In the genomic region with DNA sequence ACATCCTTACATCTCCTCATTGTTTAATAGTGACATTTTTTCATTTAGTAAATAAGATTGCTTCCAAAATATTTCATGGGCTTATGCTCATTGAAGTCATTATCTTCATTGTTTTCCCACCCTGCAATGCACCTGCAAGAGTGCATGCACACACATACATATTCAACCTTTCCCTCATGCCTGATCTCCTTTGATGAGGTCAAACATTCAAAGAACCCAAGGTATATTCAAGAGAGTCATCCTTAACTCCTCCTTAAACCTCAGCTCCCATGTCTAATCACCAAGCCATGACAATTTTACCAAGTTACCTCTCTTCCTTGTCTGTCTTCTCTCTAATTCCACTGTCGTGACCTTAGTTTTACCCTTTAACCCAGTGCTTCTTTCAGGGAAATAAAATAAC, we compare ENCODE assay signal across 23 cellular contexts. TPM values are rescaled to one million over a fixed set of nuclear protein-coding genes. Genes with fewer than 3 reads are reported as not detected.
DNase-seq lines count a peak whose midpoint lies in the region; ATAC-seq and TF ChIP-seq lines count a peak whose summit lies in the region.
"Had no signal": no experiment of that assay in that cellular context is flagged by ENCODE, and none has a peak within 500 bp of the region (broad histone marks: within the 10 kb centered on the region; RNA-seq: fewer than 3 reads in every experiment).

No MANE protein-coding gene starts in this region.

- H3K4me3 ChIP-seq in CD8-positive, alpha-beta T cell (ENCODE audit: low read depth, low read length), result no peak overlapping the region
- H3K4me3 ChIP-seq: coronary artery, lung, smooth muscle cell, tibial artery had no signal

- no peaks in the 10 kb centered on the region for H3K9me3 ChIP-seq in CD8-positive, alpha-beta T cell (ENCODE audit: low read length)
- H3K9me3 ChIP-seq: tibial artery had no signal

- POLR2A ChIA-PET in CD8-positive, alpha-beta T cell (lab: Charles Lee), result interaction anchor here (2.2 kb wide), 1 partner anchor 13 kb away, joined by 11 read pairs; no protein-coding TSS in a partner anchor

- H3K27me3 Mint-ChIP-seq in T-helper 1 cell treated with Interleukin-12 subunit alpha and Interleukin-12 subunit beta and Interleukin-4 antibody, amounts not matched to agents 30 μg/mL and 1 μg/mL, for 36 hours (ENCODE audit: low read depth), result no peaks in the 10 kb centered on the region
- no peaks in the 10 kb centered on the region for H3K27me3 Mint-ChIP-seq in CD8-positive, alpha-beta T cell (ENCODE audit: low read depth)
- no peaks in the 10 kb centered on the region for H3K27me3 Mint-ChIP-seq in activated T-helper 1 cell treated with anti-CD3 and anti-CD28 coated beads, Interleukin-12 subunit alpha, Interleukin-12 subunit beta, Interleukin-2, Interleukin-4 antibody, amounts not matched to agents 30 ng/mL and 10 ng/mL and 1 ng/mL, durations not matched to agents 14 hours and 24 hours and 36 hours (ENCODE audit: insufficient read depth)
- H3K27me3 Mint-ChIP-seq in naive B cell, result no peaks in the 10 kb centered on the region

- H3K4me1 ChIP-seq in CD8-positive, alpha-beta T cell (ENCODE audit: insufficient read depth, low read length), result peaks cover 78% of the 10 kb centered on the region

- DNase-seq in T-helper 1 cell, result no peak
- no peak for DNase-seq in CD8-positive, alpha-beta T cell
- DNase-seq in activated T-helper 1 cell treated with anti-CD3 and anti-CD28 coated beads, Interleukin-12 subunit alpha, Interleukin-12 subunit beta, Interleukin-2, Interleukin-4 antibody, amounts not matched to agents 30 ng/mL and 10 ng/mL and 1 ng/mL, durations not matched to agents 14 hours and 24 hours and 36 hours (ENCODE audit: low spot score), result no peak
- no peak for DNase-seq in naive B cell
- no peak for DNase-seq in hippocampal formation (lab: John Stamatoyannopoulos, UW)
- no peak for DNase-seq in activated CD8-positive, alpha-beta memory T cell treated with anti-CD3 and anti-CD28 coated beads, Interleukin-2, amount 50 U/mL, for 48 hours
- no peak for DNase-seq in central memory CD4-positive, alpha-beta T cell
- DNase-seq: AML-193; GOT3; NCI-H1092 treated with DMSO at 0.1 percent for 48 hours; NCI-H2029 treated with DMSO at 0.1 percent for 48 hours; NCI-H446; nucleus accumbens; OCI-M1; retina; stimulated activated naive CD4-positive, alpha-beta T cell treated with Interleukin-2 at 50 U/mL for 16 hours; tibial artery had no signal

- ATAC-seq in CD8-positive, alpha-beta T cell, result no peak
- ATAC-seq in naive B cell (ENCODE audit: low read depth in 2 of 2), result no peak
- ATAC-seq: Right ventricle myocardium inferior had no signal

- H3K27ac ChIP-seq in CD8-positive, alpha-beta T cell (ENCODE audit: low read depth, low read length), result no peak overlapping the region
- H3K27ac ChIP-seq: 22Rv1, coronary artery, tibial artery had no signal

- H3K9me3 Mint-ChIP-seq in T-helper 1 cell treated with Interleukin-12 subunit alpha and Interleukin-12 subunit beta and Interleukin-4 antibody, amounts not matched to agents 30 μg/mL and 1 μg/mL, for 36 hours, result no peaks in the 10 kb centered on the region
- no peaks in the 10 kb centered on the region for H3K9me3 Mint-ChIP-seq in CD8-positive, alpha-beta T cell
- no peaks in the 10 kb centered on the region for H3K9me3 Mint-ChIP-seq in activated T-helper 1 cell treated with anti-CD3 and anti-CD28 coated beads, Interleukin-12 subunit alpha, Interleukin-12 subunit beta, Interleukin-2, Interleukin-4 antibody, amounts not matched to agents 30 ng/mL and 10 ng/mL and 1 ng/mL, durations not matched to agents 14 hours and 24 hours and 36 hours
- peaks cover 0 to 5% (median 0%) of the 10 kb centered on the region in 7 donors for H3K9me3 Mint-ChIP-seq in naive B cell

- peak overlapping the region; percentile 18 for H3K27ac Mint-ChIP-seq in T-helper 1 cell treated with Interleukin-12 subunit alpha and Interleukin-12 subunit beta and Interleukin-4 antibody, amounts not matched to agents 30 μg/mL and 1 μg/mL, for 36 hours
- peak overlapping the region; percentile 76 for H3K27ac Mint-ChIP-seq in CD8-positive, alpha-beta T cell
- peak overlapping the region; percentile 37 for H3K27ac Mint-ChIP-seq in activated T-helper 1 cell treated with anti-CD3 and anti-CD28 coated beads, Interleukin-12 subunit alpha, Interleukin-12 subunit beta, Interleukin-2, Interleukin-4 antibody, amounts not matched to agents 30 ng/mL and 10 ng/mL and 1 ng/mL, durations not matched to agents 14 hours and 24 hours and 36 hours
- H3K27ac Mint-ChIP-seq in naive B cell, result peak overlapping the region in 5 of 6 donors; percentile 32 to 94 (median 85)

- no peak overlapping the region for H3K4me3 Mint-ChIP-seq in T-helper 1 cell treated with Interleukin-12 subunit alpha and Interleukin-12 subunit beta and Interleukin-4 antibody, amounts not matched to agents 30 μg/mL and 1 μg/mL, for 36 hours
- peak overlapping the region; percentile 9 for H3K4me3 Mint-ChIP-seq in CD8-positive, alpha-beta T cell
- no peak overlapping the region for H3K4me3 Mint-ChIP-seq in activated T-helper 1 cell treated with anti-CD3 and anti-CD28 coated beads, Interleukin-12 subunit alpha, Interleukin-12 subunit beta, Interleukin-2, Interleukin-4 antibody, amounts not matched to agents 30 ng/mL and 10 ng/mL and 1 ng/mL, durations not matched to agents 14 hours and 24 hours and 36 hours
- H3K4me3 Mint-ChIP-seq in naive B cell, result peak overlapping the region in 2 of 8 donors; percentile 18 to 30

- intact Hi-C loops in CD8-positive, alpha-beta T cell (cut with DNase I, micrococcal nuclease), result loop anchor here (1.0 to 10.0 kb wide), 3 partner anchors 11 to 324 kb away; no protein-coding TSS in a partner anchor
- intact Hi-C loops in activated T-helper 1 cell treated with anti-CD3 and anti-CD28 coated beads, Interleukin-12 subunit alpha, Interleukin-12 subunit beta, Interleukin-2, Interleukin-4 antibody, amounts not matched to agents 30 ng/mL and 10 ng/mL and 1 ng/mL, durations not matched to agents 14 hours and 24 hours and 36 hours (cut with micrococcal nuclease), result loop anchor here (5.0 kb wide), 1 partner anchor 1329 kb away; no protein-coding TSS in a partner anchor

- H3K36me3 ChIP-seq in CD8-positive, alpha-beta T cell (ENCODE audit: insufficient read depth, low read length), result no peaks in the 10 kb centered on the region
- H3K36me3 ChIP-seq: tibial artery had no signal

- H3K27me3 ChIP-seq in CD8-positive, alpha-beta T cell (ENCODE audit: insufficient read depth, low read length), result no peaks in the 10 kb centered on the region
- H3K27me3 ChIP-seq: tibial artery had no signal

- no peak for TF ChIP-seq CTCF in CD8-positive, alpha-beta T cell (IDR thresholded peaks at IDR 0.05)

- CTCF ChIA-PET in CD8-positive, alpha-beta T cell (lab: Charles Lee), result interaction anchor here (0.6 to 1.3 kb wide), 3 partner anchors 26 to 142 kb away, joined by 3 to 5 read pairs (median 3); no protein-coding TSS in a partner anchor

- H3K4me1 Mint-ChIP-seq in T-helper 1 cell treated with Interleukin-12 subunit alpha and Interleukin-12 subunit beta and Interleukin-4 antibody, amounts not matched to agents 30 μg/mL and 1 μg/mL, for 36 hours (ENCODE audit: low read depth), result peaks cover 46% of the 10 kb centered on the region
- peaks cover 94% of the 10 kb centered on the region for H3K4me1 Mint-ChIP-seq in CD8-positive, alpha-beta T cell (ENCODE audit: low read depth)
- peaks cover 81% of the 10 kb centered on the region for H3K4me1 Mint-ChIP-seq in activated T-helper 1 cell treated with anti-CD3 and anti-CD28 coated beads, Interleukin-12 subunit alpha, Interleukin-12 subunit beta, Interleukin-2, Interleukin-4 antibody, amounts not matched to agents 30 ng/mL and 10 ng/mL and 1 ng/mL, durations not matched to agents 14 hours and 24 hours and 36 hours (ENCODE audit: low read depth)
- peaks cover 40 to 60% (median 58%) of the 10 kb centered on the region in 3 donors for H3K4me1 Mint-ChIP-seq in naive B cell

- peaks cover 6% of the 10 kb centered on the region for H3K36me3 Mint-ChIP-seq in T-helper 1 cell treated with Interleukin-12 subunit alpha and Interleukin-12 subunit beta and Interleukin-4 antibody, amounts not matched to agents 30 μg/mL and 1 μg/mL, for 36 hours (ENCODE audit: low read depth)
- H3K36me3 Mint-ChIP-seq in CD8-positive, alpha-beta T cell, result no peaks in the 10 kb centered on the region
- H3K36me3 Mint-ChIP-seq in activated T-helper 1 cell treated with anti-CD3 and anti-CD28 coated beads, Interleukin-12 subunit alpha, Interleukin-12 subunit beta, Interleukin-2, Interleukin-4 antibody, amounts not matched to agents 30 ng/mL and 10 ng/mL and 1 ng/mL, durations not matched to agents 14 hours and 24 hours and 36 hours (ENCODE audit: low read depth), result peaks cover 19% of the 10 kb centered on the region
- H3K36me3 Mint-ChIP-seq in naive B cell, result peaks cover 3 to 9% of the 10 kb centered on the region in 2 donors

RNA-seq across cellular contexts. Expression of gene HIVEP2, which starts 56.5 kb away (rescaled TPM):
- total RNA-seq in CD8-positive, alpha-beta T cell, result 10 to 100 TPM; 30.8 to 31.0 TPM
- 33.9 and 38.4 TPM in 2 replicates for total RNA-seq in activated T-helper 1 cell treated with anti-CD3 and anti-CD28 coated beads, Interleukin-12 subunit alpha, Interleukin-12 subunit beta, Interleukin-2, Interleukin-4 antibody, amounts not matched to agents 30 ng/mL and 10 ng/mL and 1 ng/mL, durations not matched to agents 14 hours and 24 hours and 36 hours
- 10 to 100 TPM in 1 of 6 donors, 1 to 10 TPM in 5; 2.7 to 10.2 (median 5.4) TPM for polyA plus RNA-seq in naive B cell (ENCODE audit: low read depth in 6 of 6)

Comparison
In these comparisons a context has a peak if more than half of its experiments do, and no peak if none do; other contexts are left out.
1. H3K27ac Mint-ChIP-seq: peak in every context shown above with its lines; median percentile 85 in naive B cell; 76 in CD8-positive, alpha-beta T cell; 37 in activated T-helper 1 cell treated with anti-CD3 and anti-CD28 coated beads, Interleukin-12 subunit alpha, Interleukin-12 subunit beta, Interleukin-2, Interleukin-4 antibody, amounts not matched to agents 30 ng/mL and 10 ng/mL and 1 ng/mL, durations not matched to agents 14 hours and 24 hours and 36 hours; 18 in T-helper 1 cell treated with Interleukin-12 subunit alpha and Interleukin-12 subunit beta and Interleukin-4 antibody, amounts not matched to agents 30 μg/mL and 1 μg/mL, for 36 hours.